In genomic region chr7:137801003-137801402, GRCh38 we compare ENCODE assay signal across 20 cellular contexts. TPM values are rescaled to one million over a fixed set of nuclear protein-coding genes. Genes with fewer than 3 reads are reported as not detected.
DNase-seq lines count a peak whose midpoint lies in the region; ATAC-seq and TF ChIP-seq lines count a peak whose summit lies in the region.
"Had no signal": no experiment of that assay in that cellular context is flagged by ENCODE, and none has a peak within 500 bp of the region (broad histone marks: within the 10 kb centered on the region; RNA-seq: fewer than 3 reads in every experiment).

No MANE protein-coding gene starts in this region.

- no peak overlapping the region for H3K4me3 ChIP-seq in brain microvascular endothelial cell (ENCODE audit: low read depth, low read length)
- H3K4me3 ChIP-seq: hepatocyte had no signal

- no peaks in the 10 kb centered on the region for H3K23me2 ChIP-seq in H9 (ENCODE audit: insufficient read length, low read depth, low read length, poor library complexity, severe bottlenecking)

- no peak overlapping the region for H3K23ac ChIP-seq in H9 (ENCODE audit: insufficient read length, low read depth, low read length)

- H4K5ac ChIP-seq in H9 (ENCODE audit: insufficient read length, low read depth, low read length), result no peak overlapping the region

- no peak overlapping the region for H4K8ac ChIP-seq in H9 (replicated peaks; ENCODE audit: insufficient read length, low read depth, low read length)

- H3K27me3 ChIP-seq in brain microvascular endothelial cell (replicated peaks) (no peaks in the 10 kb centered on the region), H9 (ENCODE audit: insufficient read depth, low read length) (no peaks in the 10 kb centered on the region)
- H3K27me3 ChIP-seq: hepatocyte had no signal

- H2BK5ac ChIP-seq in H9 (ENCODE audit: insufficient read length, low read length), result no peak overlapping the region

- H3K79me2 ChIP-seq in H9 (ENCODE audit: insufficient read depth, low read length), result no peaks in the 10 kb centered on the region
- H3K79me2 ChIP-seq: hepatocyte, parathyroid adenoma had no signal

- H4K20me1 ChIP-seq in H9 (ENCODE audit: control insufficient read depth, insufficient read depth, insufficient read length), result no peaks in the 10 kb centered on the region

- in situ Hi-C loops in brain microvascular endothelial cell (cut with HindIII; ENCODE audit: low pct_ligation_motif_present, low sequenced_read_pairs), result no loop called here

- TF ChIP-seq CTCF in brain microvascular endothelial cell (IDR thresholded peaks at IDR 0.05; ENCODE audit: low read depth, low read length, missing control alignments) (no peak), H9 (conservative IDR thresholded peaks at IDR 0.05) (no peak)

- no peak for ATAC-seq in natural killer cell treated with Interleukin-12 subunit alpha and Interleukin-12 subunit beta and Interleukin-15 and Interleukin-18, amount 100 ng/mL, for 72 hours
- ATAC-seq: activated T-cell treated with anti-CD3 and anti-CD28 coated beads, Interleukin-2, amount 50 U/mL, for 72 hours; left colon; stimulated activated naive CD8-positive, alpha-beta T cell treated with anti-CD3 and anti-CD28 coated beads, Interleukin-15, Interleukin-2, amounts not matched to agents 100 U/mL and 50 U/mL, for 24 hours had no signal

- no CpG with 5 or more reads among the region's 1 CpG for WGBS in H9 (ENCODE audit: extremely low coverage, insufficient read length, low lambda C conversion rate)

- peaks cover 12 to 19% of the 10 kb centered on the region in 2 experiments for H3K4me1 Mint-ChIP-seq in H9
- no peaks in the 10 kb centered on the region for H3K4me1 Mint-ChIP-seq in natural killer cell treated with Interleukin-12 subunit alpha and Interleukin-12 subunit beta and Interleukin-15 and Interleukin-18, amount 100 ng/mL, for 72 hours (ENCODE audit: low read depth in 2 of 2)
- H3K4me1 Mint-ChIP-seq: activated naive CD8-positive, alpha-beta T cell treated with anti-CD3 and anti-CD28 coated beads, Interleukin-2, amount 10 ng/mL, durations not matched to agents 7 days and 5 days; CD8-positive, alpha-beta memory T cell had no signal

- H2BK120ac ChIP-seq in H9 (ENCODE audit: low read depth, low read length, poor library complexity, severe bottlenecking), result no peak overlapping the region

- H3K4ac ChIP-seq in H9 (ENCODE audit: low read depth, low read length), result no peak overlapping the region

- no peak overlapping the region for H4K91ac ChIP-seq in H9 (ENCODE audit: insufficient read length, low read depth, low read length)

- peaks cover 0 to 5% of the 10 kb centered on the region in 2 experiments; a peak in 4 of 5 replicates for H3K9me3 Mint-ChIP-seq in H9
- no peaks in the 10 kb centered on the region for H3K9me3 Mint-ChIP-seq in natural killer cell treated with Interleukin-12 subunit alpha and Interleukin-12 subunit beta and Interleukin-15 and Interleukin-18, amount 100 ng/mL, for 72 hours
- H3K9me3 Mint-ChIP-seq: activated naive CD8-positive, alpha-beta T cell treated with anti-CD3 and anti-CD28 coated beads, Interleukin-2, amount 10 ng/mL, durations not matched to agents 7 days and 5 days had no signal

- no peaks in the 10 kb centered on the region for H3K79me1 ChIP-seq in H9 (ENCODE audit: insufficient read depth, low read depth, low read length, poor library complexity, severe bottlenecking)

- no peaks in the 10 kb centered on the region for H3K27me3 Mint-ChIP-seq in H9 (ENCODE audit: low read depth)
- H3K27me3 Mint-ChIP-seq in natural killer cell treated with Interleukin-12 subunit alpha and Interleukin-12 subunit beta and Interleukin-15 and Interleukin-18, amount 100 ng/mL, for 72 hours, result peaks cover 12 to 25% of the 10 kb centered on the region in 2 donors

- no peak overlapping the region for H3K4me2 ChIP-seq in H9 (ENCODE audit: insufficient read depth, insufficient read length, low read length)
- H3K4me2 ChIP-seq: hepatocyte had no signal

- peaks cover 3% of the 10 kb centered on the region; the same call in 1 of the 2 replicates for H3K4me1 ChIP-seq in H9 (ENCODE audit: insufficient read depth, low read length)
- H3K4me1 ChIP-seq: parathyroid adenoma had no signal

- no peak overlapping the region for H2BK20ac ChIP-seq in H9 (ENCODE audit: low read depth, low read length, poor library complexity, severe bottlenecking)

- H3K18ac ChIP-seq in H9 (ENCODE audit: insufficient read length, low read depth, low read length), result no peak overlapping the region

- no peak overlapping the region for H3K14ac ChIP-seq in H9 (ENCODE audit: insufficient read depth, low read length)

- no peaks in the 10 kb centered on the region for H3K9me3 ChIP-seq in H9 (ENCODE audit: control insufficient read depth, low read depth, low read length)

- no peaks in the 10 kb centered on the region for H3K36me3 ChIP-seq in brain microvascular endothelial cell (replicated peaks)

- H2BK12ac ChIP-seq in H9 (ENCODE audit: insufficient read length, low read depth, low read length), result no peak overlapping the region

- no peak overlapping the region for H3K56ac ChIP-seq in H9 (ENCODE audit: insufficient read length, low read depth, low read length)

- H3K27ac Mint-ChIP-seq in H9, result no peak overlapping the region
- H3K27ac Mint-ChIP-seq in natural killer cell treated with Interleukin-12 subunit alpha and Interleukin-12 subunit beta and Interleukin-15 and Interleukin-18, amount 100 ng/mL, for 72 hours, result no peak overlapping the region
- H3K27ac Mint-ChIP-seq: activated naive CD8-positive, alpha-beta T cell treated with anti-CD3 and anti-CD28 coated beads, Interleukin-2, amount 10 ng/mL, durations not matched to agents 7 days and 5 days; activated T-cell treated with anti-CD3 and anti-CD28 coated beads, Interleukin-2, amount 50 U/mL, for 72 hours; CD8-positive, alpha-beta memory T cell had no signal

- H3K4me3 Mint-ChIP-seq in H9, result no peak overlapping the region
- H3K4me3 Mint-ChIP-seq in natural killer cell treated with Interleukin-12 subunit alpha and Interleukin-12 subunit beta and Interleukin-15 and Interleukin-18, amount 100 ng/mL, for 72 hours, result no peak overlapping the region
- H3K4me3 Mint-ChIP-seq: activated naive CD8-positive, alpha-beta T cell treated with anti-CD3 and anti-CD28 coated beads, Interleukin-2, amount 10 ng/mL, durations not matched to agents 7 days and 5 days; activated T-cell treated with anti-CD3 and anti-CD28 coated beads, Interleukin-2, amount 50 U/mL, for 72 hours; CD8-positive, alpha-beta memory T cell had no signal

- H3K9ac ChIP-seq in H9 (ENCODE audit: extremely low read depth, insufficient read length, low read length), result no peak overlapping the region
- H3K9ac ChIP-seq: parathyroid adenoma had no signal

- H3K36me3 Mint-ChIP-seq in H9 (ENCODE audit: insufficient read depth in 1 of 3, low read depth in 3 of 3), result peaks cover 2 to 5% (median 3%) of the 10 kb centered on the region in 3 experiments; a peak in 5 of 7 replicates
- H3K36me3 Mint-ChIP-seq in natural killer cell treated with Interleukin-12 subunit alpha and Interleukin-12 subunit beta and Interleukin-15 and Interleukin-18, amount 100 ng/mL, for 72 hours, result no peaks in the 10 kb centered on the region
- H3K36me3 Mint-ChIP-seq: activated naive CD8-positive, alpha-beta T cell treated with anti-CD3 and anti-CD28 coated beads, Interleukin-2, amount 10 ng/mL, durations not matched to agents 7 days and 5 days; CD8-positive, alpha-beta memory T cell had no signal

- H2BK15ac ChIP-seq in H9 (ENCODE audit: low read depth, low read length), result no peak overlapping the region

- H3T11ph ChIP-seq in H9 (ENCODE audit: low read length), result no peak overlapping the region

- no peak overlapping the region for H2AK5ac ChIP-seq in H9 (ENCODE audit: insufficient read length, low read length)

- peak overlapping the region; percentile 25 for H3K27ac ChIP-seq in brain microvascular endothelial cell
- no peak overlapping the region for H3K27ac ChIP-seq in H9 (ENCODE audit: insufficient read length, low read depth, low read length)
- H3K27ac ChIP-seq: epithelial cell of prostate, hepatocyte, parathyroid adenoma had no signal

- H2AFZ ChIP-seq in H9 (ENCODE audit: low read length), result no peak overlapping the region
- H2AFZ ChIP-seq: hepatocyte, parathyroid adenoma had no signal

- DNase-seq in AG08395 (ENCODE audit: low spot score) (peak; percentile 36), LHCN-M2 (ENCODE audit: low read depth) (peak; percentile 85), brain microvascular endothelial cell (peak; percentile 61), foreskin melanocyte (peak; percentile 13), H9 (no peak), AG08396 (ENCODE audit: low spot score) (no peak), HK-2 (ENCODE audit: unreplicated experiment) (no peak)
- DNase-seq in natural killer cell treated with Interleukin-12 subunit alpha and Interleukin-12 subunit beta and Interleukin-15 and Interleukin-18, amount 100 ng/mL, for 72 hours (ENCODE audit: low spot score), result no peak
- DNase-seq: activated CD4-positive, alpha-beta T cell treated with anti-CD3 and anti-CD28 coated beads, Interleukin-2, amount 50 U/mL, for 4 hours; activated naive CD8-positive, alpha-beta T cell treated with anti-CD3 and anti-CD28 coated beads, Interleukin-2, amount 10 ng/mL, durations not matched to agents 7 days and 5 days; activated T-cell treated with anti-CD3 and anti-CD28 coated beads, Interleukin-2, amount 50 U/mL, for 72 hours; CD8-positive, alpha-beta memory T cell; GF-D8; KG1; left colon; NCI-H1417; stimulated activated naive CD8-positive, alpha-beta T cell treated with anti-CD3 and anti-CD28 coated beads, Interleukin-15, Interleukin-2, amounts not matched to agents 100 U/mL and 50 U/mL, for 24 hours had no signal

RNA-seq across cellular contexts. Expression of gene DGKI, which starts 45.8 kb away (rescaled TPM):
- total RNA-seq in LHCN-M2 (2014; rRNA removed), result 4.2 and 5.3 TPM in 2 replicates
- polyA plus RNA-seq in LHCN-M2 (2012), result 4.4 TPM
- 0.55 and 0.77 TPM in 2 replicates for total RNA-seq in H9 (2021)
- 1 to 10 TPM; 1.5 to 4.4 TPM for total RNA-seq in natural killer cell treated with Interleukin-12 subunit alpha and Interleukin-12 subunit beta and Interleukin-15 and Interleukin-18, amount 100 ng/mL, for 72 hours
- total RNA-seq: activated naive CD8-positive, alpha-beta T cell treated with anti-CD3 and anti-CD28 coated beads, Interleukin-2, amount 10 ng/mL, durations not matched to agents 7 days and 5 days had no signal
- polyA plus RNA-seq: CD8-positive, alpha-beta memory T cell had no signal

Comparison
In these comparisons a context has a peak if more than half of its experiments do, and no peak if none do; other contexts are left out.
1. DNase-seq: peak in AG08395 (single experiment), LHCN-M2 (single experiment), brain microvascular endothelial cell (single experiment) and foreskin melanocyte (single experiment); none in H9 (single experiment), AG08396 (single experiment), natural killer cell treated with Interleukin-12 subunit alpha and Interleukin-12 subunit beta and Interleukin-15 and Interleukin-18, amount 100 ng/mL, for 72 hours (single experiment) and HK-2 (single experiment).